Comparison of ENCODE assay signal across 14 cellular contexts in genomic region chr21:44950016-44950326, GRCh38. TPM values are rescaled to one million over a fixed set of nuclear protein-coding genes. Genes with fewer than 3 reads are reported as not detected.
DNase-seq lines count a peak whose midpoint lies in the region; ATAC-seq, FAIRE-seq and TF ChIP-seq lines count a peak whose summit lies in the region.
"Had no signal": no experiment of that assay in that cellular context is flagged by ENCODE, and none has a peak within 500 bp of the region (broad histone marks: within the 10 kb centered on the region; RNA-seq: fewer than 3 reads in every experiment).

No MANE protein-coding gene starts in this region.

- WGBS in HepG2 (ENCODE audit: low lambda C conversion rate): 33% methylated on average over 1 of the region's 1 CpG
- 20% methylated on average over 1 of the region's 1 CpG for WGBS in right lobe of liver (ENCODE audit: insufficient coverage, low coverage, low lambda C conversion rate, missing lambda C conversion rate)

- no peaks in the 10 kb centered on the region for H3K4me1 Mint-ChIP-seq in mesothelial cell of epicardium

- H3K27ac Mint-ChIP-seq in mesothelial cell of epicardium: no peak overlapping the region
- H3K27ac Mint-ChIP-seq: memory B cell, progenitor cell of endocrine pancreas had no signal

- BruUV-seq in HepG2 (replicated peaks; lab: Mats Ljungman, UMichigan): no TSS peak

- H3K36me3 ChIP-seq in HepG2 (replicated peaks in 1 of 2; ENCODE audit: control insufficient read depth in 1 of 2, insufficient read depth in 2 of 2, low read length in 2 of 2) (peaks cover 22 to 59% of the 10 kb centered on the region in 2 experiments), right lobe of liver (no peaks in the 10 kb centered on the region), WERI-Rb-1 (peaks cover 80% of the 10 kb centered on the region)

- ATAC-seq in HepG2 (no peak), right lobe of liver (no peak), GM18505 (IDR thresholded peaks at IDR 0.05; ENCODE audit: unreplicated experiment) (no peak)

- H3K4me2 ChIP-seq in HepG2 (ENCODE audit: low read depth, low read length): no peak overlapping the region

- no peak for TF ChIP-seq RAD21 in HepG2 (CRISPR knock-in tag; IDR thresholded peaks at IDR 0.05)

- peaks cover 22% of the 10 kb centered on the region; the same call in 1 of the 2 replicates for H4K20me1 ChIP-seq in HepG2 (ENCODE audit: insufficient read depth, low read length)

- CTCF ChIA-PET in HepG2 (lab: Yijun Ruan, JAX; ENCODE audit: low intra/inter-chr PET ratio, low total read pairs): interaction anchor here (1.5 to 1.8 kb wide), 3 partner anchors 179 to 188 kb away, joined by 7 to 29 read pairs (median 11); no protein-coding TSS in a partner anchor

- intact Hi-C loops in HepG2 (cut with micrococcal nuclease; ENCODE audit: unreplicated experiment) (no loop called here), right lobe of liver (cut with DNase I) (loop anchor here (5.0 kb wide), 1 partner anchor 177 kb away; no protein-coding TSS in a partner anchor)

- no peak overlapping the region for H2AFZ ChIP-seq in HepG2 (ENCODE audit: low read length)

- H3K79me2 ChIP-seq in HepG2 (ENCODE audit: insufficient read depth, low read length): peaks cover 55% of the 10 kb centered on the region

- no peak overlapping the region for H3K9ac ChIP-seq in HepG2 (ENCODE audit: insufficient read depth, low read depth, low read length)

- H3K36me3 Mint-ChIP-seq in mesothelial cell of epicardium: peaks cover 4% of the 10 kb centered on the region
- H3K36me3 Mint-ChIP-seq: naive B cell had no signal

- no peak for TF ChIP-seq CTCF in HepG2 (CRISPR knock-in tag; IDR thresholded peaks at IDR 0.05)
- TF ChIP-seq CTCF in right lobe of liver (IDR thresholded peaks at IDR 0.05): no peak
- TF ChIP-seq CTCF in WERI-Rb-1 (IDR thresholded peaks at IDR 0.05; ENCODE audit: low read depth, low read length): no peak
- TF ChIP-seq CTCF in mesothelial cell of epicardium (IDR thresholded peaks at IDR 0.05; ENCODE audit: unreplicated experiment): peak; percentile 51

- in situ Hi-C loops in HepG2 (cut with HindIII; ENCODE audit: extremely low pct_ligation_motif_present, low pct_unique_long_range_greater_than_20kb): no loop called here

- H3K27me3 Mint-ChIP-seq in mesothelial cell of epicardium (ENCODE audit: low read depth): no peaks in the 10 kb centered on the region
- H3K27me3 Mint-ChIP-seq: memory B cell, naive B cell, progenitor cell of endocrine pancreas had no signal

- no peak overlapping the region for H3K4me3 Mint-ChIP-seq in mesothelial cell of epicardium
- H3K4me3 Mint-ChIP-seq: memory B cell had no signal

- H3K9me3 ChIP-seq in HepG2 (ENCODE audit: low read length): no peaks in the 10 kb centered on the region
- no peaks in the 10 kb centered on the region for H3K9me3 ChIP-seq in right lobe of liver
- H3K9me3 ChIP-seq in WERI-Rb-1 (ENCODE audit: severe bottlenecking): no peaks in the 10 kb centered on the region
- H3K9me3 ChIP-seq: vagina had no signal

- FAIRE-seq in HepG2 (lab: Jason Lieb, UNC): no peak

- H3K4me3 ChIP-seq in HepG2 (replicated peaks in 1 of 3; ENCODE audit: insufficient read depth in 1 of 3, low read depth in 2 of 3, low read length in 3 of 3) (no peak overlapping the region), right lobe of liver (no peak overlapping the region), WERI-Rb-1 (ENCODE audit: low read depth, low read length) (no peak overlapping the region)
- H3K4me3 ChIP-seq: vagina had no signal

- DNase-seq in HepG2 (ENCODE audit: low spot score) (no peak), right lobe of liver (no peak), WERI-Rb-1 (no peak), mesothelial cell of epicardium (ENCODE audit: low spot score in 2 of 2, unreplicated experiment in 2 of 2) (no peak), islet precursor cell (no peak), DMS53 (lab: John Stamatoyannopoulos, UW) (no peak), RKO (ENCODE audit: low spot score) (no peak)
- DNase-seq: NCI-H2029 treated with DMSO at 0.1 percent for 48 hours, NCI-H510A had no signal

- no peaks in the 10 kb centered on the region for H3K9me3 Mint-ChIP-seq in mesothelial cell of epicardium
- H3K9me3 Mint-ChIP-seq: memory B cell, naive B cell had no signal

- TF ChIP-seq POLR2A in HepG2 (IDR thresholded peaks at IDR 0.05; ENCODE audit: insufficient read depth in 1 of 2, low read depth in 2 of 2, low read length in 2 of 2) (no peak), right lobe of liver (IDR thresholded peaks at IDR 0.05) (no peak), GM18505 (IDR thresholded peaks at IDR 0.05; ENCODE audit: borderline replicate concordance, extremely low read depth, insufficient read depth, insufficient read length) (no peak)

- H3K27me3 ChIP-seq in HepG2 (ENCODE audit: control insufficient read depth in 1 of 2, insufficient read depth in 2 of 2, low read length in 2 of 2) (no peaks in the 10 kb centered on the region), right lobe of liver (no peaks in the 10 kb centered on the region), WERI-Rb-1 (ENCODE audit: insufficient read depth, low read depth, severe bottlenecking) (no peaks in the 10 kb centered on the region)
- H3K27me3 ChIP-seq: vagina had no signal

- H3K27ac ChIP-seq in HepG2 (ENCODE audit: extremely low read length, insufficient read depth, low read length) (no peak overlapping the region), right lobe of liver (no peak overlapping the region), WERI-Rb-1 (peak overlapping the region; percentile 67)
- H3K27ac ChIP-seq: vagina had no signal

- POLR2A ChIA-PET in HepG2 (lab: Yijun Ruan, JAX): interaction anchor here (0.8 to 1.0 kb wide), 2 partner anchors 36 to 187 kb away, joined by 3 read pairs; no protein-coding TSS in a partner anchor

- TF ChIP-seq EP300 in HepG2 (IDR thresholded peaks at IDR 0.05; ENCODE audit: low read depth in 2 of 2, low read length in 2 of 2) (no peak), HepG2 (CRISPR knock-in tag; IDR thresholded peaks at IDR 0.05; ENCODE audit: borderline replicate concordance) (no peak)

- peaks cover 8% of the 10 kb centered on the region; the same call in 1 of the 2 replicates for H3K4me1 ChIP-seq in HepG2 (ENCODE audit: insufficient read depth, low read length)
- H3K4me1 ChIP-seq in right lobe of liver: peaks cover 0 to 18% (median 5%) of the 10 kb centered on the region in 4 donors

TF ChIP-seq in HepG2, 621 proteins besides CTCF, POLR2A, EP300 and RAD21 (continues in another document):
- 0 out of 2 replicates have a peak, but pooled peaks have one; percentile 2 for TF ChIP-seq SP4 (CRISPR knock-in tag; IDR thresholded peaks at IDR 0.05)

RNA-seq across cellular contexts. Expression of gene SLX9, which starts 10.1 kb away (rescaled TPM):
- total RNA-seq in HepG2 (2016; rRNA removed; fragmentation: Illumina TruSeq; extraction: Trizol) (47.1 and 51.5 TPM in 2 replicates), right lobe of liver (10 to 100 TPM; 15.0 to 27.9 (median 17.1) TPM), mesothelial cell of epicardium (30.6 to 32.3 TPM (median 31.8 TPM) in 3 replicates)
- 43.4 and 50.9 TPM in 2 replicates for total RNA-seq in HepG2 (2016; cell fraction: cytosol; rRNA removed; fragmentation: Illumina TruSeq; extraction: Trizol; ENCODE audit: low read depth)
- 51.9 and 55.4 TPM in 2 replicates for total RNA-seq in HepG2 (2016; cell fraction: insoluble cytoplasmic fraction; rRNA removed; fragmentation: Illumina TruSeq; extraction: Trizol)
- total RNA-seq in HepG2 (2016; cell fraction: membrane; rRNA removed; fragmentation: Illumina TruSeq; extraction: Trizol): 31.2 and 37.8 TPM in 2 replicates
- total RNA-seq in HepG2 (2016; cell fraction: nucleus; rRNA removed; fragmentation: Illumina TruSeq; extraction: Trizol): 17.3 and 20.5 TPM in 2 replicates
- 21.0 and 22.6 TPM in 2 replicates for polyA plus RNA-seq in HepG2 (2011; rRNA removed)
- polyA plus RNA-seq in HepG2 (2011; cell fraction: cytosol; rRNA removed): 32.4 and 47.0 TPM in 2 replicates
- polyA plus RNA-seq in HepG2 (2011; cell fraction: nucleus; rRNA removed): 22.9 and 26.2 TPM in 2 replicates
- polyA plus RNA-seq in HepG2 (2012): 22.9 TPM in 2 replicates
- polyA plus RNA-seq in HepG2 (2016; cell fraction: cytosol; fragmentation: Illumina TruSeq; extraction: Trizol; ENCODE audit: low read depth): 43.3 and 45.1 TPM in 2 replicates
- 53.9 and 57.5 TPM in 2 replicates for polyA plus RNA-seq in HepG2 (2016; cell fraction: insoluble cytoplasmic fraction; fragmentation: Illumina TruSeq; extraction: Trizol; ENCODE audit: low read depth)
- 27.6 and 29.8 TPM in 2 replicates for polyA plus RNA-seq in HepG2 (2016; cell fraction: membrane; fragmentation: Illumina TruSeq; extraction: Trizol; ENCODE audit: low read depth)
- polyA plus RNA-seq in HepG2 (2016; cell fraction: nucleus; fragmentation: Illumina TruSeq; extraction: Trizol; ENCODE audit: insufficient read depth, low read depth): 35.4 and 41.4 TPM in 2 replicates
- 14.1 and 17.2 TPM in 2 replicates for polyA minus RNA-seq in HepG2 (2011; rRNA and poly(A)+ RNA removed; ENCODE audit: low replicate concordance)
- polyA minus RNA-seq in HepG2 (2011; cell fraction: cytosol; rRNA and poly(A)+ RNA removed): 15.8 and 22.1 TPM in 2 replicates
- 5.8 and 8.6 TPM in 2 replicates for polyA minus RNA-seq in HepG2 (2011; cell fraction: nucleus; rRNA and poly(A)+ RNA removed)

RNA-seq across cellular contexts. Expression of gene ITGB2, which starts 29.3 kb away (rescaled TPM):
- total RNA-seq in HepG2 (2016; rRNA removed; fragmentation: Illumina TruSeq; extraction: Trizol) (1.6 and 4.2 TPM in 2 replicates), right lobe of liver (10 to 100 TPM; 12.9 to 61.8 (median 36.6) TPM), mesothelial cell of epicardium (0.61 to 1.4 TPM (median 0.74 TPM) in 3 replicates)
- 0.71 and 0.91 TPM in 2 replicates for total RNA-seq in HepG2 (2016; cell fraction: cytosol; rRNA removed; fragmentation: Illumina TruSeq; extraction: Trizol; ENCODE audit: low read depth)
- total RNA-seq in HepG2 (2016; cell fraction: insoluble cytoplasmic fraction; rRNA removed; fragmentation: Illumina TruSeq; extraction: Trizol): 2.3 and 3.5 TPM in 2 replicates
- total RNA-seq in HepG2 (2016; cell fraction: membrane; rRNA removed; fragmentation: Illumina TruSeq; extraction: Trizol): 1.2 and 1.9 TPM in 2 replicates
- total RNA-seq in HepG2 (2016; cell fraction: nucleus; rRNA removed; fragmentation: Illumina TruSeq; extraction: Trizol): 6.5 and 6.6 TPM in 2 replicates
- polyA plus RNA-seq in HepG2 (2011; rRNA removed): 18.0 and 26.4 TPM in 2 replicates
- polyA plus RNA-seq in HepG2 (2011; cell fraction: cytosol; rRNA removed): 22.3 and 25.2 TPM in 2 replicates
- 63.6 and 64.3 TPM in 2 replicates for polyA plus RNA-seq in HepG2 (2011; cell fraction: nucleus; rRNA removed)
- polyA plus RNA-seq in HepG2 (2012): 28.1 and 37.9 TPM in 2 replicates
- 0.53 and 1.0 TPM in 2 replicates for polyA plus RNA-seq in HepG2 (2016; cell fraction: cytosol; fragmentation: Illumina TruSeq; extraction: Trizol; ENCODE audit: low read depth)
- 2.2 and 2.5 TPM in 2 replicates for polyA plus RNA-seq in HepG2 (2016; cell fraction: insoluble cytoplasmic fraction; fragmentation: Illumina TruSeq; extraction: Trizol; ENCODE audit: low read depth)
- 1.3 and 1.5 TPM in 2 replicates for polyA plus RNA-seq in HepG2 (2016; cell fraction: membrane; fragmentation: Illumina TruSeq; extraction: Trizol; ENCODE audit: low read depth)
- polyA plus RNA-seq in HepG2 (2016; cell fraction: nucleus; fragmentation: Illumina TruSeq; extraction: Trizol; ENCODE audit: insufficient read depth, low read depth): 5.9 and 7.0 TPM in 2 replicates
- polyA minus RNA-seq in HepG2 (2011; rRNA and poly(A)+ RNA removed; ENCODE audit: low replicate concordance): 1.4 and 26.8 TPM in 2 replicates
- polyA minus RNA-seq in HepG2 (2011; cell fraction: cytosol; rRNA and poly(A)+ RNA removed): 11.9 and 12.6 TPM in 2 replicates
- polyA minus RNA-seq in HepG2 (2011; cell fraction: nucleus; rRNA and poly(A)+ RNA removed): 10.0 and 14.7 TPM in 2 replicates
